Comparison of ENCODE assay signal across 22 cellular contexts in the genomic region with DNA sequence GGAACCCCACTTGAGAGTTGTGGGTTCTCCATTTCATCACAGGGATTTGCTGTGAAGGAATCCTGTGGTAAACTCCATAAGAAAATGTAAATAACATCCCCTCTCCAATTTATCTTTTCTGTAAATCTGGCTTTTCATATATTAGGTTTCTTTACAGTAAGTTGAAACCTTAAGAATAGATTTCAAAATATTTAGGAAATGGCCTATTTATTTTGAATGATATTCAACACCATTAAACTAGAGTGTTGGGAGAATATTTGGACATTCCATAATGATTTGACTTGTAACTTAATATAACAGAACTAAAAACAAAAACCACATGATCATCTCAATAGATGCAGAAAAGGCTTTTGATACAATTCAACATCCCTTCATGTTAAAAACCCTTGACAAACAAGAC.
A peak's percentile ranks its signal among the peaks of the same experiment; 100 is the strongest.
DNase-seq lines count a peak whose midpoint lies in the region; ATAC-seq and TF ChIP-seq lines count a peak whose summit lies in the region.
"Had no signal": no experiment of that assay in that cellular context is flagged by ENCODE, and none has a peak within 500 bp of the region (broad histone marks: within the 10 kb centered on the region; RNA-seq: fewer than 3 reads in every experiment).

No MANE protein-coding gene starts in this region.

- H3K79me2 ChIP-seq in hepatocyte: no peaks in the 10 kb centered on the region

- no peak overlapping the region for H3K4me2 ChIP-seq in hepatocyte
- H3K4me2 ChIP-seq: A549, BLaER1 had no signal

- TF ChIP-seq CTCF in AG09319 (IDR thresholded peaks at IDR 0.05; ENCODE audit: low read depth, low read length) (no peak), hepatocyte (IDR thresholded peaks at IDR 0.05; ENCODE audit: poor library complexity) (no peak), right lobe of liver (IDR thresholded peaks at IDR 0.05) (no peak), lower lobe of right lung (IDR thresholded peaks at IDR 0.05) (no peak)

- H3K36me3 ChIP-seq in adipocyte (ENCODE audit: control insufficient read depth, insufficient read depth, low read length, severe bottlenecking): no peaks in the 10 kb centered on the region
- H3K36me3 ChIP-seq in hepatocyte (replicated peaks; ENCODE audit: insufficient read depth, low read depth): no peaks in the 10 kb centered on the region
- H3K36me3 ChIP-seq in right lobe of liver: no peaks in the 10 kb centered on the region
- no peaks in the 10 kb centered on the region for H3K36me3 ChIP-seq in lower lobe of right lung
- H3K36me3 ChIP-seq: BE2C, BLaER1 had no signal

- H4K20me1 ChIP-seq in hepatocyte (ENCODE audit: insufficient read depth, poor library complexity, severe bottlenecking): no peaks in the 10 kb centered on the region
- H4K20me1 ChIP-seq: BLaER1 had no signal

- no peak overlapping the region for H3K4me3 ChIP-seq in adipocyte (ENCODE audit: low read length)
- no peak overlapping the region for H3K4me3 ChIP-seq in hepatocyte
- no peak overlapping the region for H3K4me3 ChIP-seq in right lobe of liver
- no peak overlapping the region for H3K4me3 ChIP-seq in lower lobe of right lung
- H3K4me3 ChIP-seq: A549, BLaER1, GM12878 had no signal

- H2AFZ ChIP-seq in hepatocyte: no peak overlapping the region

- no peaks in the 10 kb centered on the region for H3K9me2 ChIP-seq in hepatocyte (replicated peaks; ENCODE audit: insufficient read depth)

- intact Hi-C loops in right lobe of liver (cut with DNase I): no loop called here
- intact Hi-C loops in lower lobe of right lung (cut with DNase I): no loop called here

- ATAC-seq in right lobe of liver: no peak
- ATAC-seq in GM18498 (IDR thresholded peaks at IDR 0.05; ENCODE audit: unreplicated experiment): no peak
- no peak for ATAC-seq in lower lobe of right lung
- ATAC-seq: A549, GM12878 had no signal

- DNase-seq in AG09319 (ENCODE audit: extremely low read depth, low read depth) (peak; percentile 15), adipocyte (ENCODE audit: low read depth) (peak; percentile 49), fibroblast of gingiva (ENCODE audit: low read depth) (peak; percentile 75), hepatocyte (ENCODE audit: low spot score) (no peak), right lobe of liver (no peak), lower lobe of right lung (no peak)
- no peak for DNase-seq in stimulated activated CD4-positive, alpha-beta T cell treated with anti-CD3 and anti-CD28 coated beads, Interleukin-1b, Interleukin-23, amount 100 ng/mL, for 48 hours
- DNase-seq: BE2C; C1 segment of cervical spinal cord; CD4-positive, alpha-beta memory T cell; CD4-positive, CD25-positive, alpha-beta regulatory T cell; CD8-positive, alpha-beta memory T cell; COR-L47; DMS 273 treated with DMSO at 0.1 percent for 48 hours; DMS153; DMS53; DMS79 treated with DMSO at 0.1 percent for 48 hours had no signal

- TF ChIP-seq POLR2A in right lobe of liver (IDR thresholded peaks at IDR 0.05): no peak

- no peaks in the 10 kb centered on the region for H3K27me3 ChIP-seq in adipocyte (replicated peaks; ENCODE audit: control insufficient read depth, insufficient read depth, low read length)
- no peaks in the 10 kb centered on the region for H3K27me3 ChIP-seq in hepatocyte
- no peaks in the 10 kb centered on the region for H3K27me3 ChIP-seq in right lobe of liver
- no peaks in the 10 kb centered on the region for H3K27me3 ChIP-seq in lower lobe of right lung (ENCODE audit: low read depth)
- H3K27me3 ChIP-seq: BE2C, BLaER1 had no signal

- H3K9ac ChIP-seq in adipocyte (ENCODE audit: low read length): no peak overlapping the region
- H3K9ac ChIP-seq: BLaER1 had no signal

- peaks cover 17% of the 10 kb centered on the region for H3K4me1 ChIP-seq in adipocyte (ENCODE audit: control insufficient read depth, insufficient read depth, low read length)
- H3K4me1 ChIP-seq in hepatocyte (ENCODE audit: insufficient read depth): no peaks in the 10 kb centered on the region
- peaks cover 0 to 11% (median 0%) of the 10 kb centered on the region in 4 donors for H3K4me1 ChIP-seq in right lobe of liver
- H3K4me1 ChIP-seq in lower lobe of right lung: peaks cover 4% of the 10 kb centered on the region
- H3K4me1 ChIP-seq: BE2C, BLaER1 had no signal

- peaks cover 6% of the 10 kb centered on the region for H3K9me3 ChIP-seq in adipocyte (ENCODE audit: control insufficient read depth, low read length)
- H3K9me3 ChIP-seq in hepatocyte (ENCODE audit: low read depth): no peaks in the 10 kb centered on the region
- no peaks in the 10 kb centered on the region for H3K9me3 ChIP-seq in right lobe of liver
- H3K9me3 ChIP-seq in lower lobe of right lung: no peaks in the 10 kb centered on the region
- H3K9me3 ChIP-seq: BE2C, BLaER1 had no signal

- H3K27ac ChIP-seq in hepatocyte (peak overlapping the region; percentile 88), right lobe of liver (no peak overlapping the region), lower lobe of right lung (no peak overlapping the region)
- H3K27ac ChIP-seq: 22Rv1, A549, BLaER1 had no signal

Comparison
In these comparisons a context has a peak if more than half of its experiments do, and no peak if none do; other contexts are left out.
1. DNase-seq: peak in AG09319 (single experiment), adipocyte (single experiment) and fibroblast of gingiva (single experiment); none in hepatocyte (single experiment), right lobe of liver (0 of 3), stimulated activated CD4-positive, alpha-beta T cell treated with anti-CD3 and anti-CD28 coated beads, Interleukin-1b, Interleukin-23, amount 100 ng/mL, for 48 hours (single experiment) and lower lobe of right lung (single experiment).